Comparison of ENCODE assay signal across 1 cellular context in genomic region chr14:101535232-101535631, GRCh38.
A peak's percentile ranks its signal among the peaks of the same experiment; 100 is the strongest.
TF ChIP-seq lines count a peak whose summit lies in the region.

No MANE protein-coding gene starts in this region.

TF ChIP-seq in GM12878, 131 proteins besides CTCF, POLR2A, EP300 and RAD21:
- TF ChIP-seq ZBTB11 (CRISPR knock-in tag; IDR thresholded peaks at IDR 0.05): no peak
- TF ChIP-seq NR2F1 (conservative IDR thresholded peaks at IDR 0.05): peak; percentile 64
- no peak for TF ChIP-seq GATAD2B (conservative IDR thresholded peaks at IDR 0.05; ENCODE audit: low read depth)
- no peak for TF ChIP-seq WRNIP1 (IDR thresholded peaks at IDR 0.05; ENCODE audit: borderline replicate concordance, low read depth, low read length)
- TF ChIP-seq ZBED1 (IDR thresholded peaks at IDR 0.05; ENCODE audit: borderline replicate concordance): no peak
- no peak for TF ChIP-seq CHD4 (IDR thresholded peaks at IDR 0.05)
- TF ChIP-seq PAX5 (IDR thresholded peaks at IDR 0.05; ENCODE audit: borderline replicate concordance, low read depth, low read length): no peak
- no peak for TF ChIP-seq MXI1 (IDR thresholded peaks at IDR 0.05; ENCODE audit: low read depth, low read length)
- TF ChIP-seq, protein P1, sequence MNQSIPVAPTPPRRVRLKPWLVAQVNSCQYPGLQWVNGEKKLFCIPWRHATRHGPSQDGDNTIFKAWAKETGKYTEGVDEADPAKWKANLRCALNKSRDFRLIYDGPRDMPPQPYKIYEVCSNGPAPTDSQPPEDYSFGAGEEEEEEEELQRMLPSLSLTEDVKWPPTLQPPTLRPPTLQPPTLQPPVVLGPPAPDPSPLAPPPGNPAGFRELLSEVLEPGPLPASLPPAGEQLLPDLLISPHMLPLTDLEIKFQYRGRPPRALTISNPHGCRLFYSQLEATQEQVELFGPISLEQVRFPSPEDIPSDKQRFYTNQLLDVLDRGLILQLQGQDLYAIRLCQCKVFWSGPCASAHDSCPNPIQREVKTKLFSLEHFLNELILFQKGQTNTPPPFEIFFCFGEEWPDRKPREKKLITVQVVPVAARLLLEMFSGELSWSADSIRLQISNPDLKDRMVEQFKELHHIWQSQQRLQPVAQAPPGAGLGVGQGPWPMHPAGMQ (IDR thresholded peaks at IDR 0.05; ENCODE audit: borderline replicate concordance): no peak
TF ChIP-seq in GM12878: peak in this region for 1.
